21 cellular contexts compared by ENCODE assay signal in the genomic region with DNA sequence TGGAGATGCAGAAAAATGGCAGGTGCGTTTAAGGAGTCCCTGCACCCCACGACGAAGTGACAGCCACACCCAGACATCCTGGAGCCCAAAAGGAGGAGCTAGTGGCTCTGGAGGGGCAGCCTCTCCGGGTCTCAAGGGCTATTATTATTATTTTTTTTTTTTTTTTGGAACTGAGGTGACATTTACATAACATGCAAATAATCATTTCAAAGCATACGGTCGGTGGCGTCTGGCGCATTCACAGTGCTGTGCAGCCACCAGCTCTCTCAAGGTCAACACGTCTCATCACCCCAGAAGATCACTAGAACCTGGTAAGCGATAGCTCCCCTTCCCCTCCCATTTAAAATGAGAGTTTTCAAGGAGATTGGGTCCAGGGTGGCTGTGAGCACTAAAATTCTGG.
DNase-seq lines count a peak whose midpoint lies in the region; ATAC-seq and TF ChIP-seq lines count a peak whose summit lies in the region.
"Had no signal": no experiment of that assay in that cellular context is flagged by ENCODE, and none has a peak within 500 bp of the region (broad histone marks: within the 10 kb centered on the region; RNA-seq: fewer than 3 reads in every experiment).

No MANE protein-coding gene starts in this region.

- peak overlapping the region; percentile 43 for H3K4me2 ChIP-seq in DOHH2 (ENCODE audit: low read length)
- H3K4me2 ChIP-seq: A549; BLaER1 treated with 17β-estradiol and CSF1 and Interleukin-3, amounts not matched to agents 10 nM and 100 nM had no signal

- peak overlapping the region; percentile 9; the same call in 1 of the 2 replicates for H3K4me3 ChIP-seq in DOHH2 (ENCODE audit: low read length)
- H3K4me3 ChIP-seq: A549; BLaER1 treated with 17β-estradiol and CSF1 and Interleukin-3, amounts not matched to agents 10 nM and 100 nM; GM23248 had no signal

- no peaks in the 10 kb centered on the region for H3K79me2 ChIP-seq in DOHH2 (ENCODE audit: control insufficient read depth, low read length)

- no peaks in the 10 kb centered on the region for H4K20me1 ChIP-seq in DOHH2 (ENCODE audit: control insufficient read depth, insufficient read depth, low read depth, low read length)

- no peaks in the 10 kb centered on the region for H3K36me3 ChIP-seq in DOHH2 (ENCODE audit: control insufficient read depth, low read length)
- H3K36me3 ChIP-seq: BE2C; BLaER1 treated with 17β-estradiol and CSF1 and Interleukin-3, amounts not matched to agents 10 nM and 100 nM had no signal

- no peaks in the 10 kb centered on the region for H3F3A ChIP-seq in DOHH2 (ENCODE audit: control insufficient read depth, insufficient read depth)

- no peaks in the 10 kb centered on the region for H3K9me2 ChIP-seq in DOHH2 (replicated peaks; ENCODE audit: control insufficient read depth, low read length)

- no peak for TF ChIP-seq CTCF in DOHH2 (IDR thresholded peaks at IDR 0.05; ENCODE audit: low read depth, low read length, poor library complexity, severe bottlenecking)

- H3K27me3 ChIP-seq in DOHH2 (ENCODE audit: control insufficient read depth, low read length) = no peaks in the 10 kb centered on the region
- H3K27me3 ChIP-seq: BE2C; BLaER1 treated with 17β-estradiol and CSF1 and Interleukin-3, amounts not matched to agents 10 nM and 100 nM had no signal

- intact Hi-C loops in posterior vena cava (cut with DNase I) = no loop called here

- ATAC-seq in left lobe of liver (no peak), HG03135 (IDR thresholded peaks at IDR 0.05; ENCODE audit: unreplicated experiment) (no peak)
- ATAC-seq: A549, HCT116 had no signal

- no peak overlapping the region for H3K27ac ChIP-seq in DOHH2 (ENCODE audit: low read depth, low read length)
- H3K27ac ChIP-seq: A549; BLaER1 treated with 17β-estradiol and CSF1 and Interleukin-3, amounts not matched to agents 10 nM and 100 nM; GM23248 had no signal

- DNase-seq in NCI-H526 treated with DMSO at 0.1 percent for 48 hours (lab: John Stamatoyannopoulos, UW) = peak; percentile 32
- peak; percentile 2 for DNase-seq in left lobe of liver (ENCODE audit: low spot score)
- peak; percentile 3 for DNase-seq in posterior vena cava (ENCODE audit: low spot score)
- no peak for DNase-seq in NCI-H2029 (lab: John Stamatoyannopoulos, UW)
- DNase-seq in stimulated activated CD4-positive, alpha-beta T cell treated with anti-CD3 and anti-CD28 coated beads, Interleukin-12 subunit alpha, Interleukin-12 subunit beta, amount 100 ng/mL, for 4 hours = no peak
- DNase-seq: 8988T; ACHN; AML-193; BE2C; CD4-positive, alpha-beta T cell; CD8-positive, alpha-beta memory T cell; DMS 273 treated with DMSO at 0.1 percent for 48 hours; DMS79; GF-D8; GM23248; H7 had no signal

- H3K9me3 ChIP-seq in DOHH2 (ENCODE audit: control insufficient read depth, insufficient read depth, low read length) = no peaks in the 10 kb centered on the region
- H3K9me3 ChIP-seq: A549; BE2C; BLaER1 treated with 17β-estradiol and CSF1 and Interleukin-3, amounts not matched to agents 10 nM and 100 nM had no signal

- peaks cover 18% of the 10 kb centered on the region for H3K4me1 ChIP-seq in DOHH2 (ENCODE audit: control insufficient read depth, low read length)
- H3K4me1 ChIP-seq: A549, BE2C had no signal

Comparison
In these comparisons a context has a peak if more than half of its experiments do, and no peak if none do; other contexts are left out.
1. DNase-seq: peak in NCI-H526 treated with DMSO at 0.1 percent for 48 hours (single experiment), left lobe of liver (single experiment) and posterior vena cava (single experiment); none in NCI-H2029 (single experiment) and stimulated activated CD4-positive, alpha-beta T cell treated with anti-CD3 and anti-CD28 coated beads, Interleukin-12 subunit alpha, Interleukin-12 subunit beta, amount 100 ng/mL, for 4 hours (single experiment).